Comparison of ENCODE assay signal across 17 cellular contexts in genomic region chr5:136000147-136000546, GRCh38. TPM values are rescaled to one million over a fixed set of nuclear protein-coding genes. Genes with fewer than 3 reads are reported as not detected.
DNase-seq lines count a peak whose midpoint lies in the region; ATAC-seq and TF ChIP-seq lines count a peak whose summit lies in the region.
"Had no signal": no experiment of that assay in that cellular context is flagged by ENCODE, and none has a peak within 500 bp of the region (broad histone marks: within the 10 kb centered on the region; RNA-seq: fewer than 3 reads in every experiment).

No MANE protein-coding gene starts in this region.

- no peaks in the 10 kb centered on the region for H3K9me2 ChIP-seq in PC-9 (ENCODE audit: insufficient read depth)
- no peaks in the 10 kb centered on the region for H3K9me2 ChIP-seq in OCI-LY7 (ENCODE audit: insufficient read depth, low read length)

- H2BK5ac ChIP-seq in mesenchymal stem cell (ENCODE audit: low read depth, low read length, poor library complexity, severe bottlenecking): no peak overlapping the region

- H3K4ac ChIP-seq in mesenchymal stem cell (ENCODE audit: low read depth in 1 of 2, low read length in 2 of 2): peak overlapping the region in 1 of 2 experiments; percentile 59

- H4K8ac ChIP-seq in mesenchymal stem cell (ENCODE audit: low read length): peak overlapping the region; percentile 4

- H4K20me1 ChIP-seq in BLaER1 treated with 17β-estradiol and CSF1 and Interleukin-3, amounts not matched to agents 10 nM and 100 nM: no peaks in the 10 kb centered on the region
- H4K20me1 ChIP-seq in PC-9 (ENCODE audit: insufficient read depth) (no peaks in the 10 kb centered on the region), smooth muscle cell (ENCODE audit: low read depth) (no peaks in the 10 kb centered on the region), OCI-LY7 (ENCODE audit: insufficient read depth, low read length) (no peaks in the 10 kb centered on the region)

- peak overlapping the region in 5 of 11 experiments; percentile 8 to 63 (median 38); a peak in 8 of 22 replicates for H3K9ac ChIP-seq in BLaER1 treated with 17β-estradiol and CSF1 and Interleukin-3, amounts not matched to agents 10 nM and 100 nM
- no peak overlapping the region for H3K9ac ChIP-seq in mesenchymal stem cell (ENCODE audit: low read length)
- H3K9ac ChIP-seq in smooth muscle cell (ENCODE audit: low read depth): no peak overlapping the region

- CTCF ChIA-PET in PC-9 (lab: Charles Lee): no interaction called here
- CTCF ChIA-PET in OCI-LY7 (lab: Charles Lee; ENCODE audit: unreplicated experiment): no interaction called here

- H2BK12ac ChIP-seq in mesenchymal stem cell (ENCODE audit: low read length in 2 of 2): peak overlapping the region; percentile 52 to 96

- no peak overlapping the region for H2AFZ ChIP-seq in PC-9
- H2AFZ ChIP-seq in mesenchymal stem cell (ENCODE audit: low read depth, low read length): no peak overlapping the region
- no peak overlapping the region for H2AFZ ChIP-seq in smooth muscle cell (ENCODE audit: low read depth)
- H2AFZ ChIP-seq in OCI-LY7 (ENCODE audit: low read length): no peak overlapping the region

- H4K91ac ChIP-seq in mesenchymal stem cell (ENCODE audit: low read length): peak overlapping the region; percentile 74

- H3K36me3 ChIP-seq in BLaER1 treated with 17β-estradiol and CSF1 and Interleukin-3, amounts not matched to agents 10 nM and 100 nM: no peaks in the 10 kb centered on the region
- H3K36me3 ChIP-seq in PC-9 (ENCODE audit: low read depth) (no peaks in the 10 kb centered on the region), mesenchymal stem cell (ENCODE audit: control insufficient read depth in 1 of 2, insufficient read depth in 2 of 2, low read depth in 1 of 2, low read length in 2 of 2) (no peaks in the 10 kb centered on the region), smooth muscle cell (ENCODE audit: low read depth) (no peaks in the 10 kb centered on the region), OCI-LY7 (ENCODE audit: insufficient read depth, low read length) (no peaks in the 10 kb centered on the region)
- H3K36me3 ChIP-seq: BE2C had no signal

- H3K27ac ChIP-seq in BLaER1 treated with 17β-estradiol and CSF1 and Interleukin-3, amounts not matched to agents 10 nM and 100 nM: peak overlapping the region in 9 of 11 experiments; percentile 21 to 81 (median 67); a peak in 16 of 22 replicates
- peak overlapping the region; percentile 36; the same call in 1 of the 2 replicates for H3K27ac ChIP-seq in PC-9
- H3K27ac ChIP-seq in mesenchymal stem cell (ENCODE audit: low read length, poor library complexity, severe bottlenecking): no peak overlapping the region
- H3K27ac ChIP-seq in smooth muscle cell (ENCODE audit: low read depth): peak overlapping the region; percentile 97
- no peak overlapping the region for H3K27ac ChIP-seq in OCI-LY7 (ENCODE audit: low read depth, low read length, poor library complexity, severe bottlenecking)

- H3K9me3 ChIP-seq in BLaER1 treated with 17β-estradiol and CSF1 and Interleukin-3, amounts not matched to agents 10 nM and 100 nM (replicated peaks in 1 of 11): no peaks in the 10 kb centered on the region
- H3K9me3 ChIP-seq in PC-9 (ENCODE audit: insufficient read depth, low read depth) (no peaks in the 10 kb centered on the region; the same call in 1 of the 2 replicates), mesenchymal stem cell (ENCODE audit: control insufficient read depth, low read length) (no peaks in the 10 kb centered on the region), smooth muscle cell (replicated peaks; ENCODE audit: low read depth) (no peaks in the 10 kb centered on the region), OCI-LY7 (ENCODE audit: low read length) (no peaks in the 10 kb centered on the region)
- H3K9me3 ChIP-seq: BE2C had no signal

- no peak overlapping the region for H2BK120ac ChIP-seq in mesenchymal stem cell (ENCODE audit: low read depth, low read length)

- ATAC-seq in GM19328 (IDR thresholded peaks at IDR 0.05; ENCODE audit: unreplicated experiment): no peak

- H3K27me3 ChIP-seq in BLaER1 treated with 17β-estradiol and CSF1 and Interleukin-3, amounts not matched to agents 10 nM and 100 nM: no peaks in the 10 kb centered on the region
- H3K27me3 ChIP-seq in PC-9 (ENCODE audit: insufficient read depth, low read depth): no peaks in the 10 kb centered on the region
- H3K27me3 ChIP-seq in mesenchymal stem cell (ENCODE audit: control insufficient read depth in 1 of 2, insufficient read depth in 1 of 2, low read length in 2 of 2): no peaks in the 10 kb centered on the region
- no peaks in the 10 kb centered on the region for H3K27me3 ChIP-seq in smooth muscle cell (ENCODE audit: low read depth)

- H3K4me3 ChIP-seq in BLaER1 treated with 17β-estradiol and CSF1 and Interleukin-3, amounts not matched to agents 10 nM and 100 nM: no peak overlapping the region
- H3K4me3 ChIP-seq in PC-9: no peak overlapping the region
- H3K4me3 ChIP-seq in mesenchymal stem cell (ENCODE audit: insufficient read depth in 1 of 2, low read depth in 1 of 2, low read length in 2 of 2): no peak overlapping the region
- H3K4me3 ChIP-seq in smooth muscle cell: no peak overlapping the region
- no peak overlapping the region for H3K4me3 ChIP-seq in OCI-LY7 (ENCODE audit: low read depth, low read length, poor library complexity, severe bottlenecking)

- WGBS in mesenchymal stem cell: 90% methylated on average over 2 of the region's 2 CpGs
- 97% methylated on average over 2 of the region's 2 CpGs for WGBS in smooth muscle cell (ENCODE audit: low lambda C conversion rate)

- no peak overlapping the region for H3K14ac ChIP-seq in mesenchymal stem cell (ENCODE audit: low read length in 2 of 2)

- DNase-seq in PC-9 (no peak), mesenchymal stem cell (no peak), smooth muscle cell (lab: John Stamatoyannopoulos, UW; ENCODE audit: unreplicated experiment) (no peak), OCI-LY7 (ENCODE audit: low spot score) (no peak), SK-N-DZ (ENCODE audit: low spot score) (no peak)
- DNase-seq: BE2C; CD4-positive, alpha-beta memory T cell; DMS153; NCI-H187; NCI-H2107; NCI-H510A; NCI-H748 treated with DMSO at 0.1 percent for 48 hours; RPMI8226 had no signal

- TF ChIP-seq CTCF in PC-9 (conservative IDR thresholded peaks at IDR 0.05) (no peak), smooth muscle cell (IDR thresholded peaks at IDR 0.05; ENCODE audit: borderline replicate concordance, insufficient read depth, poor library complexity, severe bottlenecking) (no peak), OCI-LY7 (conservative IDR thresholded peaks at IDR 0.05; ENCODE audit: low read length) (no peak)

- H3F3A ChIP-seq in PC-9 (ENCODE audit: insufficient read depth, low read depth): no peaks in the 10 kb centered on the region; the same call in 1 of the 2 replicates
- peaks cover 24% of the 10 kb centered on the region for H3F3A ChIP-seq in smooth muscle cell (ENCODE audit: low read depth)

- H3K79me1 ChIP-seq in mesenchymal stem cell (replicated peaks; ENCODE audit: low read length, poor library complexity, severe bottlenecking): no peaks in the 10 kb centered on the region

- H2BK15ac ChIP-seq in mesenchymal stem cell (ENCODE audit: low read depth, poor library complexity, severe bottlenecking): no peak overlapping the region

- H3K4me2 ChIP-seq in BLaER1 treated with 17β-estradiol and CSF1 and Interleukin-3, amounts not matched to agents 10 nM and 100 nM: peak overlapping the region in 9 of 11 experiments; percentile 36 to 98 (median 82); a peak in 18 of 22 replicates
- H3K4me2 ChIP-seq in PC-9 (no peak overlapping the region), mesenchymal stem cell (ENCODE audit: low read length, poor library complexity, severe bottlenecking) (no peak overlapping the region), smooth muscle cell (no peak overlapping the region), OCI-LY7 (ENCODE audit: low read length) (no peak overlapping the region)

- POLR2A ChIA-PET in PC-9 (lab: Charles Lee; ENCODE audit: unreplicated experiment) (interaction anchor here (0.5 kb wide), 1 partner anchor 12 kb away, joined by 3 read pairs; no protein-coding TSS in a partner anchor), OCI-LY7 (lab: Charles Lee) (no interaction called here)

- peak overlapping the region; percentile 45 for H2AK5ac ChIP-seq in mesenchymal stem cell (ENCODE audit: low read length, severe bottlenecking)

- peak overlapping the region; percentile 37 to 87 for H3K18ac ChIP-seq in mesenchymal stem cell (ENCODE audit: low read depth in 1 of 2, low read length in 2 of 2)

- H3K23ac ChIP-seq in mesenchymal stem cell (ENCODE audit: low read length in 2 of 2): no peak overlapping the region

- H3K79me2 ChIP-seq in PC-9 (ENCODE audit: low read depth) (no peaks in the 10 kb centered on the region), smooth muscle cell (ENCODE audit: low read depth) (no peaks in the 10 kb centered on the region), OCI-LY7 (ENCODE audit: insufficient read depth, low read depth, low read length) (no peaks in the 10 kb centered on the region)

- BruUV-seq in PC-9 (replicated peaks; lab: Mats Ljungman, UMichigan): no TSS peak
- no TSS peak for BruUV-seq in OCI-LY7 (replicated peaks; lab: Mats Ljungman, UMichigan)

- intact Hi-C loops in PC-9 (cut with micrococcal nuclease; ENCODE audit: unreplicated experiment): no loop called here
- intact Hi-C loops in OCI-LY7 (cut with micrococcal nuclease; ENCODE audit: unreplicated experiment): no loop called here

- H3K4me1 ChIP-seq in BLaER1 treated with 17β-estradiol and CSF1 and Interleukin-3, amounts not matched to agents 10 nM and 100 nM: peaks cover 12 to 87% (median 55%) of the 10 kb centered on the region in 10 experiments
- peaks cover 9% of the 10 kb centered on the region; the same call in 1 of the 2 replicates for H3K4me1 ChIP-seq in PC-9 (replicated peaks; ENCODE audit: insufficient read depth)
- peaks cover 14% of the 10 kb centered on the region for H3K4me1 ChIP-seq in mesenchymal stem cell (ENCODE audit: control insufficient read depth, insufficient read depth, low read depth, low read length)
- peaks cover 8% of the 10 kb centered on the region for H3K4me1 ChIP-seq in smooth muscle cell (ENCODE audit: low read depth)
- no peaks in the 10 kb centered on the region for H3K4me1 ChIP-seq in OCI-LY7 (ENCODE audit: insufficient read depth, low read length, poor library complexity, severe bottlenecking)
- H3K4me1 ChIP-seq: BE2C had no signal

RNA-seq across cellular contexts. Expression of gene TGFBI, which starts 28.6 kb away (rescaled TPM):
- total RNA-seq in PC-9 (2021): 430 and 437 TPM in 2 replicates
- polyA plus RNA-seq in mesenchymal stem cell (2013, experiment 1 of 2): 1,930 TPM
- polyA plus RNA-seq in mesenchymal stem cell (2013, experiment 2 of 2): 1,910 TPM
- total RNA-seq in smooth muscle cell: 2,635 and 2,673 TPM in 2 replicates
- polyA plus RNA-seq in smooth muscle cell: 2,505 and 2,991 TPM in 2 replicates
- not detected in 2 replicates for total RNA-seq in OCI-LY7 (2014; rRNA removed; shearing (Covaris generic))
- not detected in 2 replicates for total RNA-seq in OCI-LY7 (2022)
- not detected in 2 replicates for polyA plus RNA-seq in SK-N-DZ (2014; cell fraction: cytosol; rRNA removed)
- 0.59 TPM in 1 of 2 replicates, not detected in the other for polyA plus RNA-seq in SK-N-DZ (2014; cell fraction: nucleus; rRNA removed)

RNA-seq across cellular contexts. Expression of gene LECT2, which starts 45.4 kb away (rescaled TPM):
- total RNA-seq in PC-9 (2021) (not detected in 2 replicates), smooth muscle cell (not detected in 2 replicates), OCI-LY7 (2022) (not detected in 2 replicates)
- not detected for polyA plus RNA-seq in mesenchymal stem cell (2013, experiment 1 of 2)
- 0.08 TPM for polyA plus RNA-seq in mesenchymal stem cell (2013, experiment 2 of 2)
- not detected in 2 replicates for polyA plus RNA-seq in smooth muscle cell
- total RNA-seq in OCI-LY7 (2014; rRNA removed; shearing (Covaris generic)): not detected in 2 replicates
- not detected in 2 replicates for polyA plus RNA-seq in SK-N-DZ (2014; cell fraction: cytosol; rRNA removed)
- not detected in 2 replicates for polyA plus RNA-seq in SK-N-DZ (2014; cell fraction: nucleus; rRNA removed)
- total RNA-seq: CD4-positive, alpha-beta memory T cell; Daoy; H1 had no signal
- polyA plus RNA-seq: CD4-positive, alpha-beta memory T cell; H1 had no signal

Comparison
In these comparisons a context has a peak if more than half of its experiments do, and no peak if none do; other contexts are left out.
1. H3K27ac ChIP-seq: peak in BLaER1 treated with 17β-estradiol and CSF1 and Interleukin-3, amounts not matched to agents 10 nM and 100 nM (9 of 11), PC-9 (single experiment) and smooth muscle cell (single experiment); none in mesenchymal stem cell (single experiment) and OCI-LY7 (single experiment).
2. H3K4me2 ChIP-seq: peak in BLaER1 treated with 17β-estradiol and CSF1 and Interleukin-3, amounts not matched to agents 10 nM and 100 nM (9 of 11); none in PC-9 (single experiment), mesenchymal stem cell (single experiment), smooth muscle cell (single experiment) and OCI-LY7 (single experiment).
3. RNA of gene TGFBI, which starts 28.6 kb away (total RNA-seq): 2,635 to 2,673 TPM in smooth muscle cell and 430 to 437 TPM in PC-9; not detected in OCI-LY7; every median in the first group is over 100 times any median in the second.